Comparison of ENCODE assay signal across 8 cellular contexts in genomic region chr19:47255947-47256687, GRCh38. TPM values are rescaled to one million over a fixed set of nuclear protein-coding genes. Genes with fewer than 3 reads are reported as not detected.
DNase-seq lines count a peak whose midpoint lies in the region; ATAC-seq and TF ChIP-seq lines count a peak whose summit lies in the region.

CCDC9 (plus strand) TSS chr19:47256525; CDS start chr19:47258401, 1,876 bp downstream.

- peaks cover 18% of the 10 kb centered on the region for H3K36me3 Mint-ChIP-seq in activated naive CD8-positive, alpha-beta T cell treated with anti-CD3 and anti-CD28 coated beads, Interleukin-2, amount 50 U/mL, for 24 hours (ENCODE audit: low read depth)

- in situ Hi-C loops in SK-MEL-5 (cut with HindIII; ENCODE audit: low pct_unique_long_range_greater_than_20kb, low sequenced_read_pairs), result no loop called here

- DNase-seq in HFF-Myc (ENCODE audit: extremely low read depth, low read depth), result peak; percentile 85
- peak; percentile 96 for DNase-seq in NAMALWA (ENCODE audit: low spot score)
- peak; percentile 94 for DNase-seq in SK-MEL-5 (ENCODE audit: low read depth, low spot score)
- DNase-seq in activated naive CD8-positive, alpha-beta T cell treated with anti-CD3 and anti-CD28 coated beads, Interleukin-2, amount 50 U/mL, for 24 hours, result peak; percentile 97
- peak; percentile 96 to 98 (median 97) for DNase-seq in heart left ventricle
- peak; percentile 94 for DNase-seq in pons (ENCODE audit: low spot score)

- H3K4me3 ChIP-seq in GM08714 (ENCODE audit: low read length), result peak within 1 kb of the TSS; percentile 69
- peak within 1 kb of the TSS; percentile 61 for H3K4me3 ChIP-seq in HFF-Myc (replicated peaks; ENCODE audit: low read depth, low read length)
- H3K4me3 ChIP-seq in heart left ventricle, result peak within 1 kb of the TSS; percentile 22 to 79 (median 64)
- peak within 1 kb of the TSS; percentile 51 for H3K4me3 ChIP-seq in urinary bladder (ENCODE audit: low read depth, low read length)

- H3K4me3 Mint-ChIP-seq in activated naive CD8-positive, alpha-beta T cell treated with anti-CD3 and anti-CD28 coated beads, Interleukin-2, amount 50 U/mL, for 24 hours, result peak within 1 kb of the TSS; percentile 90

- H3K27me3 ChIP-seq in heart left ventricle, result no peaks in the 10 kb centered on the region

- no peaks in the 10 kb centered on the region for H3K9me3 ChIP-seq in heart left ventricle

- peaks cover 0 to 30% (median 28%) of the 10 kb centered on the region in 9 donors for H3K36me3 ChIP-seq in heart left ventricle
- peaks cover 4% of the 10 kb centered on the region for H3K36me3 ChIP-seq in urinary bladder (ENCODE audit: insufficient read depth)

- 12 to 25% (median 17%) methylated on average over 35 to 56 of the region's 56 CpGs for WGBS in heart left ventricle, 4 donors
- 9% methylated on average over 56 of the region's 56 CpGs for WGBS in urinary bladder

- intact Hi-C loops in heart left ventricle (cut with DNase I), result loop anchor here in 2 of 10 donors (2.0 to 10.0 kb wide), 2 partner anchors 17 to 401 kb away; partner anchors contain the start of gene AP2S1 (in 1 of the 2)

- H3K4me1 ChIP-seq in heart left ventricle, result peaks cover 0 to 31% (median 24%) of the 10 kb centered on the region in 12 donors
- H3K4me1 ChIP-seq in urinary bladder (ENCODE audit: insufficient read depth), result no peaks in the 10 kb centered on the region

- no peaks in the 10 kb centered on the region for H3K27me3 Mint-ChIP-seq in activated naive CD8-positive, alpha-beta T cell treated with anti-CD3 and anti-CD28 coated beads, Interleukin-2, amount 50 U/mL, for 24 hours

- peak; percentile 74 for ATAC-seq in activated naive CD8-positive, alpha-beta T cell treated with anti-CD3 and anti-CD28 coated beads, Interleukin-2, amount 50 U/mL, for 24 hours
- peak; percentile 36 to 75 (median 60) for ATAC-seq in heart left ventricle

- no peaks in the 10 kb centered on the region for H3K9me3 Mint-ChIP-seq in activated naive CD8-positive, alpha-beta T cell treated with anti-CD3 and anti-CD28 coated beads, Interleukin-2, amount 50 U/mL, for 24 hours

- H3K27ac ChIP-seq in heart left ventricle (peak within 1 kb of the TSS; percentile 88 to 99 (median 93)), urinary bladder (ENCODE audit: low read depth) (peak within 1 kb of the TSS; percentile 87)

- H3K4me1 Mint-ChIP-seq in activated naive CD8-positive, alpha-beta T cell treated with anti-CD3 and anti-CD28 coated beads, Interleukin-2, amount 50 U/mL, for 24 hours, result peaks cover 29% of the 10 kb centered on the region

- peak within 1 kb of the TSS; percentile 92 for H3K27ac Mint-ChIP-seq in activated naive CD8-positive, alpha-beta T cell treated with anti-CD3 and anti-CD28 coated beads, Interleukin-2, amount 50 U/mL, for 24 hours

- peak; percentile 15 to 77 for TF ChIP-seq POLR2A in heart left ventricle (IDR thresholded peaks at IDR 0.05)

- no peak for TF ChIP-seq CTCF in HFF-Myc (IDR thresholded peaks at IDR 0.05; ENCODE audit: low read depth, low read length, missing control alignments)
- TF ChIP-seq CTCF in heart left ventricle (IDR thresholded peaks at IDR 0.05), result no peak

RNA-seq across cellular contexts. Expression of gene CCDC9, which starts in this region (rescaled TPM):
- 2.5 and 5.0 TPM in 2 replicates for total RNA-seq in SK-MEL-5 (2014; rRNA removed; shearing (Covaris generic))
- 18.6 and 21.6 TPM in 2 replicates for polyA plus RNA-seq in SK-MEL-5 (2015; cell fraction: cytosol; rRNA removed)
- 13.3 and 17.2 TPM in 2 replicates for polyA plus RNA-seq in SK-MEL-5 (2015; cell fraction: nucleus; rRNA removed)
- total RNA-seq in heart left ventricle (10 to 100 TPM in 8 of 9 donors, 1 to 10 TPM in 1; 6.7 to 23.8 (median 14.9) TPM), urinary bladder (8.0 TPM)
- polyA plus RNA-seq in heart left ventricle (10 to 100 TPM; 29.5 to 33.3 TPM), urinary bladder (36.6 TPM)

Comparison
In these comparisons a context has a peak if more than half of its experiments do, and no peak if none do; other contexts are left out.
1. Peak in every context shown above with its lines: DNase-seq, ATAC-seq, H3K4me3 ChIP-seq and H3K27ac ChIP-seq.